In the genomic region with DNA sequence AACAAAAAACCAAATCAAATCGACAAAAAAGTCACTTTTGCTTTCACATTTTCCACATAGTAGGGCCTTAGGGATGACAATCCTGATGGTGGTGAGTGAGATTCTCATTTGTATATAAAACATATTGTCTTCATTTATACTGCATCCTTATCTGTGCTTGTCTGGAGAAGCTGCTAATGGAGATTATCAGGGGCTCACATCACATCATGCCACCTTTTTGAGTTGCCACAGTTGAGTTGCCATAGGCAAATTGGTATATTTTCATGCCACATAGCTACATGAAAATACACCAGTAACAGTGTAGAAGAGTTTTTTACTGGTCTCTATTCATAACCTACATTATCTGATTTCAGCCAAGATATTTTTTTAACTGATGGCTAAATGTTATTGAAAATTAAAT, we compare ENCODE assay signal across 9 cellular contexts.
"Had no signal": no experiment of that assay in that cellular context is flagged by ENCODE, and none has a peak within 500 bp of the region (broad histone marks: within the 10 kb centered on the region; RNA-seq: fewer than 3 reads in every experiment).

No MANE protein-coding gene starts in this region.

- H3K9ac ChIP-seq: GM23248 had no signal

- ATAC-seq: GM23338, HCT116 had no signal

- H3K4me3 ChIP-seq: GM23248, GM23338, HAP-1 had no signal

- H3K27ac ChIP-seq: GM23248 had no signal

- H3K9me3 ChIP-seq: HAP-1 had no signal

- H3K4me1 ChIP-seq: HAP-1 had no signal

- H3K36me3 ChIP-seq: HAP-1 had no signal

- H2AFZ ChIP-seq: GM23248, GM23338 had no signal

- DNase-seq: GM23248, GOT3, H7, H9, HCEC 1CT, HFFc6 had no signal

- H3K4me2 ChIP-seq: GM23338 had no signal
